ENCODE assay signal across 30 cellular contexts in the genomic region with DNA sequence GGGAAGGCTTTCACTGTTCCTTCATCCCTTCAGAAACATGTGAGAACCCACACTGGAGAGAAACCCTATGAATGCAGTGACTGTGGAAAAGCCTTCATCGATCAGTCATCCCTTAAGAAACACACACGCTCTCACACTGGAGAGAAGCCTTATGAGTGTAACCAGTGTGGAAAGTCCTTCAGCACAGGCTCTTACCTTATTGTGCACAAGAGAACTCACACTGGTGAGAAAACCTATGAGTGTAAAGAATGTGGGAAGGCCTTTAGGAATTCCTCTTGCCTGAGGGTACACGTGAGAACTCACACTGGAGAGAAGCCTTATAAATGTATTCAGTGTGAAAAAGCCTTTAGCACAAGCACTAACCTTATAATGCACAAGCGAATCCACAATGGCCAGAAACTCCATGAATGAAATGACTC. TPM values are rescaled to one million over a fixed set of nuclear protein-coding genes. Genes with fewer than 3 reads are reported as not detected.
A peak's percentile ranks its signal among the peaks of the same experiment; 100 is the strongest.
DNase-seq lines count a peak whose midpoint lies in the region; ATAC-seq and TF ChIP-seq lines count a peak whose summit lies in the region.
"Had no signal": no experiment of that assay in that cellular context is flagged by ENCODE, and none has a peak within 500 bp of the region (broad histone marks: within the 10 kb centered on the region; RNA-seq: fewer than 3 reads in every experiment).

No MANE protein-coding gene starts in this region.

- H3K9me3 ChIP-seq in smooth muscle cell (replicated peaks; ENCODE audit: low read depth) = peaks cover 82% of the 10 kb centered on the region

- H3K4me3 ChIP-seq in GM23338 = no peak overlapping the region
- H3K4me3 ChIP-seq in fibroblast of pulmonary artery (replicated peaks; ENCODE audit: low read depth, low read length) = no peak overlapping the region
- H3K4me3 ChIP-seq in smooth muscle cell = peak overlapping the region; percentile 12
- H3K4me3 ChIP-seq: left ventricle myocardium inferior, prostate gland, sigmoid colon had no signal

- H3K4me2 ChIP-seq in GM23338 (no peak overlapping the region), smooth muscle cell (no peak overlapping the region)

- no peaks in the 10 kb centered on the region for H3K27me3 ChIP-seq in GM23338 (ENCODE audit: insufficient read depth)
- no peaks in the 10 kb centered on the region for H3K27me3 ChIP-seq in smooth muscle cell (ENCODE audit: low read depth)
- H3K27me3 ChIP-seq: neutrophil, sigmoid colon had no signal

- H3K27ac ChIP-seq in GM23338 (ENCODE audit: low read depth) = no peak overlapping the region
- no peak overlapping the region for H3K27ac ChIP-seq in smooth muscle cell (ENCODE audit: low read depth)
- H3K27ac ChIP-seq: C4-2B, left ventricle myocardium inferior, neutrophil, prostate gland, sigmoid colon had no signal

- H2AFZ ChIP-seq in GM23338 (no peak overlapping the region), smooth muscle cell (ENCODE audit: low read depth) (no peak overlapping the region)

- H3K4me1 ChIP-seq in GM23338 (ENCODE audit: insufficient read depth) = no peaks in the 10 kb centered on the region
- H3K4me1 ChIP-seq in smooth muscle cell (ENCODE audit: low read depth) = no peaks in the 10 kb centered on the region
- H3K4me1 ChIP-seq: Caco-2, left ventricle myocardium inferior, prostate gland, sigmoid colon had no signal

- WGBS in smooth muscle cell (ENCODE audit: low lambda C conversion rate) = 88% methylated on average over 4 of the region's 4 CpGs

- H4K20me1 ChIP-seq in GM23338 (replicated peaks; ENCODE audit: insufficient read depth) (no peaks in the 10 kb centered on the region), smooth muscle cell (ENCODE audit: low read depth) (no peaks in the 10 kb centered on the region)

- no peak overlapping the region for H3K27ac Mint-ChIP-seq in GM23338
- H3K27ac Mint-ChIP-seq in stimulated activated effector memory CD8-positive, alpha-beta T cell treated with anti-CD3 and anti-CD28 coated beads, Interleukin-12 subunit alpha, Interleukin-12 subunit beta, amount 100 ng/mL, for 72 hours = no peak overlapping the region
- H3K27ac Mint-ChIP-seq: activated CD8-positive, alpha-beta T cell treated with anti-CD3 and anti-CD28 coated beads for 36 hours; activated T-helper 1 cell treated with anti-CD3 and anti-CD28 coated beads, Interleukin-12 subunit alpha, Interleukin-12 subunit beta, Interleukin-2, Interleukin-4 antibody, amounts not matched to agents 30 ng/mL and 10 ng/mL and 1 ng/mL, durations not matched to agents 14 hours and 24 hours and 36 hours; brain; naive B cell; type B pancreatic cell had no signal

- no peak overlapping the region for H3K4me3 Mint-ChIP-seq in GM23338
- no peak overlapping the region for H3K4me3 Mint-ChIP-seq in stimulated activated effector memory CD8-positive, alpha-beta T cell treated with anti-CD3 and anti-CD28 coated beads, Interleukin-12 subunit alpha, Interleukin-12 subunit beta, amount 100 ng/mL, for 72 hours
- H3K4me3 Mint-ChIP-seq: activated CD8-positive, alpha-beta T cell treated with anti-CD3 and anti-CD28 coated beads for 36 hours; activated T-helper 1 cell treated with anti-CD3 and anti-CD28 coated beads, Interleukin-12 subunit alpha, Interleukin-12 subunit beta, Interleukin-2, Interleukin-4 antibody, amounts not matched to agents 30 ng/mL and 10 ng/mL and 1 ng/mL, durations not matched to agents 14 hours and 24 hours and 36 hours; brain; naive B cell; type B pancreatic cell had no signal

- no peaks in the 10 kb centered on the region for H3K4me1 Mint-ChIP-seq in GM23338
- H3K4me1 Mint-ChIP-seq in stimulated activated effector memory CD8-positive, alpha-beta T cell treated with anti-CD3 and anti-CD28 coated beads, Interleukin-12 subunit alpha, Interleukin-12 subunit beta, amount 100 ng/mL, for 72 hours = no peaks in the 10 kb centered on the region
- H3K4me1 Mint-ChIP-seq: brain, naive B cell had no signal

- H3K9ac ChIP-seq in smooth muscle cell (ENCODE audit: low read depth) = no peak overlapping the region

- TF ChIP-seq CTCF in GM23338 (conservative IDR thresholded peaks at IDR 0.05; ENCODE audit: low read depth in 2 of 2) (no peak), fibroblast of pulmonary artery (IDR thresholded peaks at IDR 0.05; ENCODE audit: low read length, missing control alignments) (no peak), smooth muscle cell (IDR thresholded peaks at IDR 0.05; ENCODE audit: borderline replicate concordance, insufficient read depth, poor library complexity, severe bottlenecking) (no peak)

- peaks cover 1% of the 10 kb centered on the region for H3K27me3 Mint-ChIP-seq in GM23338 (ENCODE audit: insufficient read depth, low read depth, poor library complexity)
- H3K27me3 Mint-ChIP-seq: activated CD8-positive, alpha-beta T cell treated with anti-CD3 and anti-CD28 coated beads for 36 hours; naive B cell; type B pancreatic cell had no signal

- H3K36me3 Mint-ChIP-seq in GM23338 (ENCODE audit: low read depth) = peaks cover 86% of the 10 kb centered on the region
- no peaks in the 10 kb centered on the region for H3K36me3 Mint-ChIP-seq in stimulated activated effector memory CD8-positive, alpha-beta T cell treated with anti-CD3 and anti-CD28 coated beads, Interleukin-12 subunit alpha, Interleukin-12 subunit beta, amount 100 ng/mL, for 72 hours

- no peaks in the 10 kb centered on the region for H3F3A ChIP-seq in GM23338 (replicated peaks; ENCODE audit: low read depth)
- H3F3A ChIP-seq in smooth muscle cell (ENCODE audit: low read depth) = no peaks in the 10 kb centered on the region

- H3K36me3 ChIP-seq in GM23338 (ENCODE audit: insufficient read depth) (peaks cover 75% of the 10 kb centered on the region), smooth muscle cell (ENCODE audit: low read depth) (peaks cover 72% of the 10 kb centered on the region)
- H3K36me3 ChIP-seq: neutrophil had no signal

- peaks cover 92% of the 10 kb centered on the region for H3K9me3 Mint-ChIP-seq in GM23338
- peaks cover 31% of the 10 kb centered on the region for H3K9me3 Mint-ChIP-seq in stimulated activated effector memory CD8-positive, alpha-beta T cell treated with anti-CD3 and anti-CD28 coated beads, Interleukin-12 subunit alpha, Interleukin-12 subunit beta, amount 100 ng/mL, for 72 hours

- DNase-seq in GM23338 (ENCODE audit: low spot score) (peak; percentile 2), amniotic epithelial cell (ENCODE audit: low read depth) (peak; percentile 9), fibroblast of pulmonary artery (ENCODE audit: low read depth) (peak; percentile 7), smooth muscle cell (lab: John Stamatoyannopoulos, UW; ENCODE audit: unreplicated experiment) (no peak), dedifferentiated amniotic fluid mesenchymal stem cell (ENCODE audit: extremely low spot score) (no peak)
- no peak for DNase-seq in stimulated activated effector memory CD8-positive, alpha-beta T cell treated with anti-CD3 and anti-CD28 coated beads, Interleukin-12 subunit alpha, Interleukin-12 subunit beta, amount 100 ng/mL, for 72 hours (ENCODE audit: low spot score in 2 of 2)
- DNase-seq: activated CD8-positive, alpha-beta memory T cell treated with anti-CD3 and anti-CD28 coated beads, Interleukin-2, amount 50 U/mL, for 48 hours; activated CD8-positive, alpha-beta T cell treated with anti-CD3 and anti-CD28 coated beads for 36 hours; activated naive CD4-positive, alpha-beta T cell treated with Interleukin-2 at 50 U/mL for 16 hours; Caco-2; cerebellar nuclear complex; DMS79 treated with DMSO at 0.1 percent for 48 hours; Kasumi-1; left ventricle myocardium inferior; naive B cell; NCI-H1436; NCI-H2081; NCI-H2227 treated with DMSO at 0.1 percent for 48 hours; SIG-M5; sigmoid colon; stimulated activated CD4-positive, alpha-beta T cell treated with anti-CD3 and anti-CD28 coated beads, Interleukin-15, amount 100 ng/mL, for 24 hours; stimulated activated CD4-positive, alpha-beta T cell treated with anti-CD3 and anti-CD28 coated beads, Interleukin-4, amount 100 ng/mL, for 4 hours had no signal

- H3K79me2 ChIP-seq in GM23338 (replicated peaks; ENCODE audit: insufficient read depth) (no peaks in the 10 kb centered on the region), smooth muscle cell (ENCODE audit: low read depth) (no peaks in the 10 kb centered on the region)

- ATAC-seq in GM23338 (no peak), GM21423 (IDR thresholded peaks at IDR 0.05; ENCODE audit: unreplicated experiment) (no peak), HG02588 (IDR thresholded peaks at IDR 0.05; ENCODE audit: unreplicated experiment) (no peak)
- no peak for ATAC-seq in stimulated activated effector memory CD8-positive, alpha-beta T cell treated with anti-CD3 and anti-CD28 coated beads, Interleukin-12 subunit alpha, Interleukin-12 subunit beta, amount 100 ng/mL, for 72 hours
- ATAC-seq: activated CD8-positive, alpha-beta T cell treated with anti-CD3 and anti-CD28 coated beads for 36 hours had no signal

- H3K9me2 ChIP-seq in GM23338 (ENCODE audit: insufficient read depth) = no peaks in the 10 kb centered on the region

RNA-seq across cellular contexts. Expression of gene ZNF177, which starts 18.6 kb away (rescaled TPM):
- 5.0 and 7.1 TPM in 2 replicates for total RNA-seq in GM23338 (2014; rRNA removed; shearing (Covaris generic))
- 5.6 and 5.8 TPM in 2 replicates for polyA plus RNA-seq in GM23338 (2016; fragmentation: Nextera tagmentation; extraction: Ambion mirVana)
- 4.8 and 5.3 TPM in 2 replicates for total RNA-seq in smooth muscle cell
- polyA plus RNA-seq in smooth muscle cell = 2.4 and 2.8 TPM in 2 replicates

RNA-seq across cellular contexts. Expression of gene ZNF266, which starts 54.0 kb away (rescaled TPM):
- total RNA-seq in GM23338 (2014; rRNA removed; shearing (Covaris generic)) = 12.0 and 13.9 TPM in 2 replicates
- 11.0 and 12.7 TPM in 2 replicates for polyA plus RNA-seq in GM23338 (2016; fragmentation: Nextera tagmentation; extraction: Ambion mirVana)
- 19.6 and 56.6 TPM in 2 replicates for total RNA-seq in smooth muscle cell
- polyA plus RNA-seq in smooth muscle cell = 8.9 and 11.5 TPM in 2 replicates

RNA-seq across cellular contexts. Expression of gene ZNF559, which starts 57.4 kb away (rescaled TPM):
- 18.9 and 20.8 TPM in 2 replicates for total RNA-seq in GM23338 (2014; rRNA removed; shearing (Covaris generic))
- polyA plus RNA-seq in GM23338 (2016; fragmentation: Nextera tagmentation; extraction: Ambion mirVana) = 15.4 and 19.3 TPM in 2 replicates
- total RNA-seq in smooth muscle cell = 22.8 and 23.8 TPM in 2 replicates
- 7.8 and 8.9 TPM in 2 replicates for polyA plus RNA-seq in smooth muscle cell

Comparison
In these comparisons a context has a peak if more than half of its experiments do, and no peak if none do; other contexts are left out.
1. DNase-seq: peak in GM23338 (single experiment), amniotic epithelial cell (single experiment) and fibroblast of pulmonary artery (single experiment); none in smooth muscle cell (single experiment), dedifferentiated amniotic fluid mesenchymal stem cell (single experiment) and stimulated activated effector memory CD8-positive, alpha-beta T cell treated with anti-CD3 and anti-CD28 coated beads, Interleukin-12 subunit alpha, Interleukin-12 subunit beta, amount 100 ng/mL, for 72 hours (0 of 2).